In genomic region chr12:49901026-49901425, GRCh38 we compare ENCODE assay signal across 1 cellular context.
TF ChIP-seq lines count a peak whose summit lies in the region.

No MANE protein-coding gene starts in this region.

TF ChIP-seq in K562, 482 proteins besides CTCF, POLR2A, EP300 and RAD21:
- TF ChIP-seq CHCHD3 (CRISPR knock-in tag; IDR thresholded peaks at IDR 0.05) = no peak
- no peak for TF ChIP-seq ZNF121 (CRISPR knock-in tag; conservative IDR thresholded peaks at IDR 0.05)
- no peak for TF ChIP-seq ZNF3 (CRISPR knock-in tag; IDR thresholded peaks at IDR 0.05)
- no peak for TF ChIP-seq E2F6 (IDR thresholded peaks at IDR 0.05; ENCODE audit: borderline replicate concordance in 1 of 2, extremely low read depth in 1 of 2, insufficient read depth in 1 of 2, insufficient read length in 1 of 2, low read depth in 1 of 2, low read length in 1 of 2, poor library complexity in 1 of 2, severe bottlenecking in 1 of 2)
- TF ChIP-seq ZNF507 (tag; conservative IDR thresholded peaks at IDR 0.05) = no peak
- TF ChIP-seq SMAD3 (CRISPR knock-in tag; conservative IDR thresholded peaks at IDR 0.05) = no peak
- TF ChIP-seq ZFPM2 (CRISPR knock-in tag; IDR thresholded peaks at IDR 0.05) = no peak
- TF ChIP-seq KHSRP (IDR thresholded peaks at IDR 0.05) = no peak
- TF ChIP-seq ZNF143 (CRISPR knock-in tag; IDR thresholded peaks at IDR 0.05) = no peak
